In the genomic region with DNA sequence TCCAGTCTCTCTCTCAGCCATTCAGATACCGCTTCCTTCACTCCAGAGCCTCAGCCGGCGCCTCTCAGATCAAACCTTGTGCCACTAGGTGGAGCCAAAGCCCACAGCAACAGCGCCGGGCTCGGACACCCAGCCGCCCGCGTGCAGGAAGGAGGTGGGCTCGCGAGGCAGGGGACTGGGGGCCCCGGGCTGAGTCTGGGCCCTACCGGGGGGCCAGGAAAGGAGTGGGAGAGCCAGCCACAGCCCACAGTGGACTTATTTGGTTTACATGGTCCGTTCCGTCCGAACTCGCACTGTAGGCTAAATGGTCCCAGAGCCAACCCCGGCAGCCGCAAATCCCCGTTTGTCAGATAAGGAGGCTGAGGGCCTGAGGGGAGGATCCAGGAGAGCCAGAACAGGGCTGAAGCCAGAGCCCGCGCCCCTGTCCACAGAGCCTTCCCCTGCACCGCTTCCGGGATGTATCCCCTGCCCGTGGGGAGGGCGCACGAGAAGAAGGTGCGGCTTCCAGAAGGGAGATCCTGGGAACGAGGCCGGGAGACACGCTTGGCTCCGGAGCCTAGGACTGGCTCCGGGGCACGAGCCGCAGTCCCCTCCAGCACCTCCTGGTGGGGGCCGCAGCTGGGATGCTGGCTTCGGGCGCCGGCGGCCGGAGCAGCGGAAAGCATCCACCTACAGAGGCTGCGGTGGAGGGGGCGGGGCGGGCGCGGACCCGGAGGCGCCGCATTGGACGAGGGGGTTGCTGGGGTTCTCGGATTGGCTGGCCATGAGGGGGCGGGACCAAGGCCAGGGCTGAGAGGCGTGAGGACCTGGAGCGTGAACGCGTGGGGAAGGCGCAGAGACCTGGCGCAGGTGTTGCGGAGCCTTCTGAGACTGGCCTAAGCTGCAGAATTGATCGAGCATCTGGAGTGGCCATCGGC, we compare ENCODE assay signal across 1 cellular context.
TF ChIP-seq lines count a peak whose summit lies in the region.

No MANE protein-coding gene starts in this region.

TF ChIP-seq in HEK293, 187 proteins besides CTCF, POLR2A, EP300 and RAD21 (continued from another document and continues in another):
- TF ChIP-seq, protein P1, sequence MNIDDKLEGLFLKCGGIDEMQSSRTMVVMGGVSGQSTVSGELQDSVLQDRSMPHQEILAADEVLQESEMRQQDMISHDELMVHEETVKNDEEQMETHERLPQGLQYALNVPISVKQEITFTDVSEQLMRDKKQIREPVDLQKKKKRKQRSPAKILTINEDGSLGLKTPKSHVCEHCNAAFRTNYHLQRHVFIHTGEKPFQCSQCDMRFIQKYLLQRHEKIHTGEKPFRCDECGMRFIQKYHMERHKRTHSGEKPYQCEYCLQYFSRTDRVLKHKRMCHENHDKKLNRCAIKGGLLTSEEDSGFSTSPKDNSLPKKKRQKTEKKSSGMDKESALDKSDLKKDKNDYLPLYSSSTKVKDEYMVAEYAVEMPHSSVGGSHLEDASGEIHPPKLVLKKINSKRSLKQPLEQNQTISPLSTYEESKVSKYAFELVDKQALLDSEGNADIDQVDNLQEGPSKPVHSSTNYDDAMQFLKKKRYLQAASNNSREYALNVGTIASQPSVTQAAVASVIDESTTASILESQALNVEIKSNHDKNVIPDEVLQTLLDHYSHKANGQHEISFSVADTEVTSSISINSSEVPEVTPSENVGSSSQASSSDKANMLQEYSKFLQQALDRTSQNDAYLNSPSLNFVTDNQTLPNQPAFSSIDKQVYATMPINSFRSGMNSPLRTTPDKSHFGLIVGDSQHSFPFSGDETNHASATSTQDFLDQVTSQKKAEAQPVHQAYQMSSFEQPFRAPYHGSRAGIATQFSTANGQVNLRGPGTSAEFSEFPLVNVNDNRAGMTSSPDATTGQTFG (tag by site-specific recombination; IDR thresholded peaks at IDR 0.05; ENCODE audit: borderline replicate concordance) = no peak
- TF ChIP-seq RBAK (tag by site-specific recombination; IDR thresholded peaks at IDR 0.05) (no peak), ZNF530 (tag by site-specific recombination; IDR thresholded peaks at IDR 0.05; ENCODE audit: low read depth) (no peak), ZBTB21 (tag by site-specific recombination; IDR thresholded peaks at IDR 0.05) (0 out of 2 replicates have a peak, but pooled peaks have one; percentile 40), ZNF211 (tag by site-specific recombination; IDR thresholded peaks at IDR 0.05; ENCODE audit: low read depth) (no peak), ZNF155 (tag by site-specific recombination; IDR thresholded peaks at IDR 0.05) (no peak), ZNF529 (tag by site-specific recombination; IDR thresholded peaks at IDR 0.05; ENCODE audit: insufficient replicate concordance) (no peak), SP7 (tag by site-specific recombination; IDR thresholded peaks at IDR 0.05) (peak; percentile 69), MZF1 (tag by site-specific recombination; IDR thresholded peaks at IDR 0.05; ENCODE audit: borderline replicate concordance) (peak; percentile 89), ZNF48 (tag by site-specific recombination; IDR thresholded peaks at IDR 0.05) (no peak), ZNF132 (tag by site-specific recombination; IDR thresholded peaks at IDR 0.05; ENCODE audit: borderline replicate concordance) (no peak), ZNF133 (tag by site-specific recombination; IDR thresholded peaks at IDR 0.05) (no peak), ZNF843 (tag by site-specific recombination; IDR thresholded peaks at IDR 0.05) (peak; percentile 62), BCL11A (tag by site-specific recombination; IDR thresholded peaks at IDR 0.05; ENCODE audit: low read depth) (peak; percentile 70), ZSCAN23 (tag by site-specific recombination; IDR thresholded peaks at IDR 0.05) (0 out of 2 replicates have a peak, but pooled peaks have one; percentile 32), ZNF10 (tag by site-specific recombination; IDR thresholded peaks at IDR 0.05) (no peak), ZNF514 (tag by site-specific recombination; IDR thresholded peaks at IDR 0.05) (no peak), ZNF560 (tag by site-specific recombination; IDR thresholded peaks at IDR 0.05; ENCODE audit: borderline replicate concordance) (no peak), ZNF350 (tag by site-specific recombination; IDR thresholded peaks at IDR 0.05) (no peak), ZNF555 (tag by site-specific recombination; conservative IDR thresholded peaks at IDR 0.05) (no peak), ZSCAN16 (tag by site-specific recombination; IDR thresholded peaks at IDR 0.05) (0 out of 2 replicates have a peak, but pooled peaks have one; percentile 20), ZNF184 (tag by site-specific recombination; IDR thresholded peaks at IDR 0.05) (no peak), ZNF623 (tag by site-specific recombination; IDR thresholded peaks at IDR 0.05) (no peak)
- TF ChIP-seq, protein P2, sequence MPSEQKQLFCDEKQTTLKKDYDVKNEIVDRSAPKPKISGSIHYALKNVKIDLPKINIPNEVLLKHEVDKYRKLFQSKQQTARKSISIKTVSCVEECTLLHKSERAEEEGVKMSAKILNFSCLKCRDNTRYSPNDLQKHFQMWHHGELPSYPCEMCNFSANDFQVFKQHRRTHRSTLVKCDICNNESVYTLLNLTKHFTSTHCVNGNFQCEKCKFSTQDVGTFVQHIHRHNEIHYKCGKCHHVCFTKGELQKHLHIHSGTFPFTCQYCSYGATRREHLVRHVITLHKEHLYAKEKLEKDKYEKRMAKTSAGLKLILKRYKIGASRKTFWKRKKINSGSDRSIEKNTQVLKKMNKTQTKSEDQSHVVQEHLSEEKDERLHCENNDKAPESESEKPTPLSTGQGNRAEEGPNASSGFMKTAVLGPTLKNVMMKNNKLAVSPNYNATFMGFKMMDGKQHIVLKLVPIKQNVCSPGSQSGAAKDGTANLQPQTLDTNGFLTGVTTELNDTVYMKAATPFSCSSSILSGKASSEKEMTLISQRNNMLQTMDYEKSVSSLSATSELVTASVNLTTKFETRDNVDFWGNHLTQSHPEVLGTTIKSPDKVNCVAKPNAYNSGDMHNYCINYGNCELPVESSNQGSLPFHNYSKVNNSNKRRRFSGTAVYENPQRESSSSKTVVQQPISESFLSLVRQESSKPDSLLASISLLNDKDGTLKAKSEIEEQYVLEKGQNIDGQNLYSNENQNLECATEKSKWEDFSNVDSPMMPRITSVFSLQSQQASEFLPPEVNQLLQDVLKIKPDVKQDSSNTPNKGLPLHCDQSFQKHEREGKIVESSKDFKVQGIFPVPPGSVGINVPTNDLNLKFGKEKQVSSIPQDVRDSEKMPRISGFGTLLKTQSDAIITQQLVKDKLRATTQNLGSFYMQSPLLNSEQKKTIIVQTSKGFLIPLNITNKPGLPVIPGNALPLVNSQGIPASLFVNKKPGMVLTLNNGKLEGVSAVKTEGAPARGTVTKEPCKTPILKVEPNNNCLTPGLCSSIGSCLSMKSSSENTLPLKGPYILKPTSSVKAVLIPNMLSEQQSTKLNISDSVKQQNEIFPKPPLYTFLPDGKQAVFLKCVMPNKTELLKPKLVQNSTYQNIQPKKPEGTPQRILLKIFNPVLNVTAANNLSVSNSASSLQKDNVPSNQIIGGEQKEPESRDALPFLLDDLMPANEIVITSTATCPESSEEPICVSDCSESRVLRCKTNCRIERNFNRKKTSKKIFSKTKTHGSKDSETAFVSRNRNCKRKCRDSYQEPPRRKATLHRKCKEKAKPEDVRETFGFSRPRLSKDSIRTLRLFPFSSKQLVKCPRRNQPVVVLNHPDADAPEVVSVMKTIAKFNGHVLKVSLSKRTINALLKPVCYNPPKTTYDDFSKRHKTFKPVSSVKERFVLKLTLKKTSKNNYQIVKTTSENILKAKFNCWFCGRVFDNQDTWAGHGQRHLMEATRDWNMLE (tag by site-specific recombination; conservative IDR thresholded peaks at IDR 0.05; ENCODE audit: low read depth) = 0 out of 2 replicates have a peak, but pooled peaks have one; percentile 27
- TF ChIP-seq, protein P3, sequence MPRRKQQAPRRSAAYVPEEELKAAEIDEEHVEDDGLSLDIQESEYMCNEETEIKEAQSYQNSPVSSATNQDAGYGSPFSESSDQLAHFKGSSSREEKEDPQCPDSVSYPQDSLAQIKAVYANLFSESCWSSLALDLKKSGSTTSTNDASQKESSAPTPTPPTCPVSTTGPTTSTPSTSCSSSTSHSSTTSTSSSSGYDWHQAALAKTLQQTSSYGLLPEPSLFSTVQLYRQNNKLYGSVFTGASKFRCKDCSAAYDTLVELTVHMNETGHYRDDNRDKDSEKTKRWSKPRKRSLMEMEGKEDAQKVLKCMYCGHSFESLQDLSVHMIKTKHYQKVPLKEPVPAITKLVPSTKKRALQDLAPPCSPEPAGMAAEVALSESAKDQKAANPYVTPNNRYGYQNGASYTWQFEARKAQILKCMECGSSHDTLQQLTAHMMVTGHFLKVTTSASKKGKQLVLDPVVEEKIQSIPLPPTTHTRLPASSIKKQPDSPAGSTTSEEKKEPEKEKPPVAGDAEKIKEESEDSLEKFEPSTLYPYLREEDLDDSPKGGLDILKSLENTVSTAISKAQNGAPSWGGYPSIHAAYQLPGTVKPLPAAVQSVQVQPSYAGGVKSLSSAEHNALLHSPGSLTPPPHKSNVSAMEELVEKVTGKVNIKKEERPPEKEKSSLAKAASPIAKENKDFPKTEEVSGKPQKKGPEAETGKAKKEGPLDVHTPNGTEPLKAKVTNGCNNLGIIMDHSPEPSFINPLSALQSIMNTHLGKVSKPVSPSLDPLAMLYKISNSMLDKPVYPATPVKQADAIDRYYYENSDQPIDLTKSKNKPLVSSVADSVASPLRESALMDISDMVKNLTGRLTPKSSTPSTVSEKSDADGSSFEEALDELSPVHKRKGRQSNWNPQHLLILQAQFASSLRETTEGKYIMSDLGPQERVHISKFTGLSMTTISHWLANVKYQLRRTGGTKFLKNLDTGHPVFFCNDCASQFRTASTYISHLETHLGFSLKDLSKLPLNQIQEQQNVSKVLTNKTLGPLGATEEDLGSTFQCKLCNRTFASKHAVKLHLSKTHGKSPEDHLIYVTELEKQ (tag by site-specific recombination; IDR thresholded peaks at IDR 0.05; ENCODE audit: borderline replicate concordance) = no peak
- TF ChIP-seq, protein P4, sequence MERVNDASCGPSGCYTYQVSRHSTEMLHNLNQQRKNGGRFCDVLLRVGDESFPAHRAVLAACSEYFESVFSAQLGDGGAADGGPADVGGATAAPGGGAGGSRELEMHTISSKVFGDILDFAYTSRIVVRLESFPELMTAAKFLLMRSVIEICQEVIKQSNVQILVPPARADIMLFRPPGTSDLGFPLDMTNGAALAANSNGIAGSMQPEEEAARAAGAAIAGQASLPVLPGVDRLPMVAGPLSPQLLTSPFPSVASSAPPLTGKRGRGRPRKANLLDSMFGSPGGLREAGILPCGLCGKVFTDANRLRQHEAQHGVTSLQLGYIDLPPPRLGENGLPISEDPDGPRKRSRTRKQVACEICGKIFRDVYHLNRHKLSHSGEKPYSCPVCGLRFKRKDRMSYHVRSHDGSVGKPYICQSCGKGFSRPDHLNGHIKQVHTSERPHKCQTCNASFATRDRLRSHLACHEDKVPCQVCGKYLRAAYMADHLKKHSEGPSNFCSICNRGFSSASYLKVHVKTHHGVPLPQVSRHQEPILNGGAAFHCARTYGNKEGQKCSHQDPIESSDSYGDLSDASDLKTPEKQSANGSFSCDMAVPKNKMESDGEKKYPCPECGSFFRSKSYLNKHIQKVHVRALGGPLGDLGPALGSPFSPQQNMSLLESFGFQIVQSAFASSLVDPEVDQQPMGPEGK (tag by site-specific recombination; IDR thresholded peaks at IDR 0.05) = peak; percentile 98
- TF ChIP-seq, protein P5, sequence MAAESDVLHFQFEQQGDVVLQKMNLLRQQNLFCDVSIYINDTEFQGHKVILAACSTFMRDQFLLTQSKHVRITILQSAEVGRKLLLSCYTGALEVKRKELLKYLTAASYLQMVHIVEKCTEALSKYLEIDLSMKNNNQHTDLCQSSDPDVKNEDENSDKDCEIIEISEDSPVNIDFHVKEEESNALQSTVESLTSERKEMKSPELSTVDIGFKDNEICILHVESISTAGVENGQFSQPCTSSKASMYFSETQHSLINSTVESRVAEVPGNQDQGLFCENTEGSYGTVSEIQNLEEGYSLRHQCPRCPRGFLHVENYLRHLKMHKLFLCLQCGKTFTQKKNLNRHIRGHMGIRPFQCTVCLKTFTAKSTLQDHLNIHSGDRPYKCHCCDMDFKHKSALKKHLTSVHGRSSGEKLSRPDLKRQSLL (tag by site-specific recombination; IDR thresholded peaks at IDR 0.05) = peak; percentile 98
- TF ChIP-seq, protein P6, sequence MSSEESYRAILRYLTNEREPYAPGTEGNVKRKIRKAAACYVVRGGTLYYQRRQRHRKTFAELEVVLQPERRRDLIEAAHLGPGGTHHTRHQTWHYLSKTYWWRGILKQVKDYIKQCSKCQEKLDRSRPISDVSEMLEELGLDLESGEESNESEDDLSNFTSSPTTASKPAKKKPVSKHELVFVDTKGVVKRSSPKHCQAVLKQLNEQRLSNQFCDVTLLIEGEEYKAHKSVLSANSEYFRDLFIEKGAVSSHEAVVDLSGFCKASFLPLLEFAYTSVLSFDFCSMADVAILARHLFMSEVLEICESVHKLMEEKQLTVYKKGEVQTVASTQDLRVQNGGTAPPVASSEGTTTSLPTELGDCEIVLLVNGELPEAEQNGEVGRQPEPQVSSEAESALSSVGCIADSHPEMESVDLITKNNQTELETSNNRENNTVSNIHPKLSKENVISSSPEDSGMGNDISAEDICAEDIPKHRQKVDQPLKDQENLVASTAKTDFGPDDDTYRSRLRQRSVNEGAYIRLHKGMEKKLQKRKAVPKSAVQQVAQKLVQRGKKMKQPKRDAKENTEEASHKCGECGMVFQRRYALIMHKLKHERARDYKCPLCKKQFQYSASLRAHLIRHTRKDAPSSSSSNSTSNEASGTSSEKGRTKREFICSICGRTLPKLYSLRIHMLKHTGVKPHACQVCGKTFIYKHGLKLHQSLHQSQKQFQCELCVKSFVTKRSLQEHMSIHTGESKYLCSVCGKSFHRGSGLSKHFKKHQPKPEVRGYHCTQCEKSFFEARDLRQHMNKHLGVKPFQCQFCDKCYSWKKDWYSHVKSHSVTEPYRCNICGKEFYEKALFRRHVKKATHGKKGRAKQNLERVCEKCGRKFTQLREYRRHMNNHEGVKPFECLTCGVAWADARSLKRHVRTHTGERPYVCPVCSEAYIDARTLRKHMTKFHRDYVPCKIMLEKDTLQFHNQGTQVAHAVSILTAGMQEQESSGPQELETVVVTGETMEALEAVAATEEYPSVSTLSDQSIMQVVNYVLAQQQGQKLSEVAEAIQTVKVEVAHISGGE (tag by site-specific recombination; conservative IDR thresholded peaks at IDR 0.05; ENCODE audit: low read depth) = peak; percentile 48
- TF ChIP-seq, protein P7, sequence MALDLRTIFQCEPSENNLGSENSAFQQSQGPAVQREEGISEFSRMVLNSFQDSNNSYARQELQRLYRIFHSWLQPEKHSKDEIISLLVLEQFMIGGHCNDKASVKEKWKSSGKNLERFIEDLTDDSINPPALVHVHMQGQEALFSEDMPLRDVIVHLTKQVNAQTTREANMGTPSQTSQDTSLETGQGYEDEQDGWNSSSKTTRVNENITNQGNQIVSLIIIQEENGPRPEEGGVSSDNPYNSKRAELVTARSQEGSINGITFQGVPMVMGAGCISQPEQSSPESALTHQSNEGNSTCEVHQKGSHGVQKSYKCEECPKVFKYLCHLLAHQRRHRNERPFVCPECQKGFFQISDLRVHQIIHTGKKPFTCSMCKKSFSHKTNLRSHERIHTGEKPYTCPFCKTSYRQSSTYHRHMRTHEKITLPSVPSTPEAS (tag by site-specific recombination; IDR thresholded peaks at IDR 0.05) = peak; percentile 16; the same call in 1 of the 2 replicates
